Comparison of ENCODE assay signal across 16 cellular contexts in the genomic region with DNA sequence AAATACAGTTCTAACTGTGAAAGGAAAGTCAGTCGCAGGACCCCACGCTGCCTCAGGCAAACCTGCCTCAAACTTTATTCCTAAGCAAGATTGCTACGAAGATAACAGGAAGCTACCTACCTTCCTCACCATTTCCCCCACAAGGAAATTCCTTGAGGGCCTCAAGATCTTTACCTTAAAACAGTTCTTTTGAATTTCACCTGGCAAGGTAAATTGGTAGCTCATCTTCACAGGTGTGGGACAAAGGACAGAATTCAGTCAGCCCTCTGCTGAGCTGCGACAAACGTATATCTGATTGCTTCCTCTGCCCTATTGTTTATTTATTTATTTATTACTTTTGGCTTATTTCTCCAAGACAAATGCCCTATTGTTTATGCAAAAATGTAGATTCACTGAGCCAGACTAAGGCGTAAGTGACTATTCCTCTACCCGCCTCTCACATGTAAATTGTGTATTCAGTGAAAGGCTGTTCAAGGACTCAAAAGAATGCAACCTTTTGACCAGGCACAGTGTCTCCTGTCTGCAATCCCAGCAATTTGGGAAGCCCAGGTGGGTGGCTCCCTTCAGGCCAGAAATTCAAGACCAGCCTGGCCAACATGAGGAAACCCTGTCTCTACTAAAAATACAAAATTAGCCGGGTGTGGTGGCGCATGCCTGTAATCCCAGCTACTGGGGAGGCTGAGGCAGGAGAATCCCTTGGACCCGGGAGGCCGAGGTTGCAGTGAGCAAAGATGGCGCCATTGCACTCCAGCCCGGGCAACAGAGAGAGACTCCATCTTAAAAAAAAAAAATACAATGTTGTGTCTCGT. TPM values are rescaled to one million over a fixed set of nuclear protein-coding genes. Genes with fewer than 3 reads are reported as not detected.
DNase-seq lines count a peak whose midpoint lies in the region; ATAC-seq, FAIRE-seq and TF ChIP-seq lines count a peak whose summit lies in the region.
"Had no signal": no experiment of that assay in that cellular context is flagged by ENCODE, and none has a peak within 500 bp of the region (broad histone marks: within the 10 kb centered on the region; RNA-seq: fewer than 3 reads in every experiment).

No MANE protein-coding gene starts in this region.

- H3K36me3 ChIP-seq in CD8-positive, alpha-beta T cell (ENCODE audit: insufficient read depth, low read length), result no peaks in the 10 kb centered on the region
- H3K36me3 ChIP-seq in RWPE2 (ENCODE audit: low read depth) (no peaks in the 10 kb centered on the region), left lung (no peaks in the 10 kb centered on the region), breast epithelium (no peaks in the 10 kb centered on the region)
- H3K36me3 ChIP-seq: BLaER1 treated with 17β-estradiol and CSF1 and Interleukin-3, amounts not matched to agents 10 nM and 100 nM; esophagus squamous epithelium had no signal

- peak; percentile 56 for ATAC-seq in CD8-positive, alpha-beta T cell
- peak; percentile 99 for ATAC-seq in HG02623 (IDR thresholded peaks at IDR 0.05; ENCODE audit: unreplicated experiment)
- peak; percentile 76 for ATAC-seq in RWPE2 (ENCODE audit: low read depth)
- ATAC-seq in left lung, result peak; percentile 36
- ATAC-seq in GM18502 (IDR thresholded peaks at IDR 0.05; ENCODE audit: poor library complexity, unreplicated experiment), result no peak

- peaks cover 3% of the 10 kb centered on the region for H3K4me1 Mint-ChIP-seq in CD8-positive, alpha-beta T cell (ENCODE audit: low read depth)

- FAIRE-seq in HTR-8/SVneo (lab: Jason Lieb, UNC), result no peak
- FAIRE-seq: astrocyte had no signal

- no peak for TF ChIP-seq CTCF in CD8-positive, alpha-beta T cell (IDR thresholded peaks at IDR 0.05)
- TF ChIP-seq CTCF in RWPE2 (IDR thresholded peaks at IDR 0.05; ENCODE audit: poor library complexity, severe bottlenecking), result no peak
- no peak for TF ChIP-seq CTCF in left lung (IDR thresholded peaks at IDR 0.05)
- TF ChIP-seq CTCF in breast epithelium (IDR thresholded peaks at IDR 0.05), result no peak

- intact Hi-C loops in CD8-positive, alpha-beta T cell (cut with DNase I, micrococcal nuclease), result no loop called here
- intact Hi-C loops in left lung (cut with DNase I) (no loop called here), breast epithelium (cut with DNase I; ENCODE audit: low total_unique reads) (no loop called here)

- no peaks in the 10 kb centered on the region for H3K27me3 Mint-ChIP-seq in CD8-positive, alpha-beta T cell (ENCODE audit: low read depth)

- no peak overlapping the region for H3K4me3 Mint-ChIP-seq in CD8-positive, alpha-beta T cell

- TF ChIP-seq POLR2A in breast epithelium (IDR thresholded peaks at IDR 0.05), result no peak

- no peaks in the 10 kb centered on the region for H3K9me3 Mint-ChIP-seq in CD8-positive, alpha-beta T cell

- DNase-seq in CD8-positive, alpha-beta T cell, result no peak
- DNase-seq in RWPE2 (ENCODE audit: low spot score), result no peak
- DNase-seq in left lung, result no peak
- no peak for DNase-seq in COLO668 (lab: John Stamatoyannopoulos, UW; ENCODE audit: unreplicated experiment)
- no peak for DNase-seq in breast epithelium (ENCODE audit: low spot score in 2 of 2)
- no peak for DNase-seq in HTR-8/SVneo (ENCODE audit: insufficient read length, low spot score)
- DNase-seq: esophagus squamous epithelium, GM23248, NCI-H446, retina had no signal

- no peaks in the 10 kb centered on the region for H3K36me3 Mint-ChIP-seq in CD8-positive, alpha-beta T cell

- H3K27ac Mint-ChIP-seq in CD8-positive, alpha-beta T cell, result no peak overlapping the region

- no peak overlapping the region for H3K4me3 ChIP-seq in CD8-positive, alpha-beta T cell (ENCODE audit: low read depth, low read length)
- no peak overlapping the region for H3K4me3 ChIP-seq in RWPE2 (ENCODE audit: severe bottlenecking)
- no peak overlapping the region for H3K4me3 ChIP-seq in left lung
- no peak overlapping the region for H3K4me3 ChIP-seq in breast epithelium
- H3K4me3 ChIP-seq: BLaER1 treated with 17β-estradiol and CSF1 and Interleukin-3, amounts not matched to agents 10 nM and 100 nM; esophagus squamous epithelium; GM23248 had no signal

- no peaks in the 10 kb centered on the region for H3K27me3 ChIP-seq in CD8-positive, alpha-beta T cell (ENCODE audit: insufficient read depth, low read length)
- H3K27me3 ChIP-seq in RWPE2 (ENCODE audit: insufficient read depth, poor library complexity, severe bottlenecking) (no peaks in the 10 kb centered on the region), left lung (no peaks in the 10 kb centered on the region), breast epithelium (no peaks in the 10 kb centered on the region)
- H3K27me3 ChIP-seq: BLaER1 treated with 17β-estradiol and CSF1 and Interleukin-3, amounts not matched to agents 10 nM and 100 nM; esophagus squamous epithelium had no signal

- POLR2A ChIA-PET in CD8-positive, alpha-beta T cell (lab: Charles Lee), result no interaction called here

- CTCF ChIA-PET in CD8-positive, alpha-beta T cell (lab: Charles Lee), result interaction anchor here (0.9 kb wide), 1 partner anchor 12 kb away, joined by 3 read pairs; no protein-coding TSS in a partner anchor

- H3K27ac ChIP-seq in CD8-positive, alpha-beta T cell (ENCODE audit: low read depth, low read length), result no peak overlapping the region
- H3K27ac ChIP-seq in RWPE2 (ENCODE audit: poor library complexity, severe bottlenecking) (peak overlapping the region; percentile 82), left lung (no peak overlapping the region), breast epithelium (no peak overlapping the region)
- H3K27ac ChIP-seq: BLaER1 treated with 17β-estradiol and CSF1 and Interleukin-3, amounts not matched to agents 10 nM and 100 nM; GM23248; KMS-11 had no signal

- H3K9me3 ChIP-seq in CD8-positive, alpha-beta T cell (ENCODE audit: low read length), result no peaks in the 10 kb centered on the region
- H3K9me3 ChIP-seq in RWPE2 (ENCODE audit: severe bottlenecking), result no peaks in the 10 kb centered on the region
- H3K9me3 ChIP-seq in left lung, result no peaks in the 10 kb centered on the region
- no peaks in the 10 kb centered on the region for H3K9me3 ChIP-seq in breast epithelium
- H3K9me3 ChIP-seq: esophagus squamous epithelium had no signal

- no peaks in the 10 kb centered on the region for H3K4me1 ChIP-seq in CD8-positive, alpha-beta T cell (ENCODE audit: insufficient read depth, low read length)
- H3K4me1 ChIP-seq in RWPE2 (ENCODE audit: insufficient read depth, poor library complexity, severe bottlenecking) (peaks cover 4% of the 10 kb centered on the region), left lung (no peaks in the 10 kb centered on the region), breast epithelium (no peaks in the 10 kb centered on the region)
- H3K4me1 ChIP-seq: BLaER1 treated with 17β-estradiol and CSF1 and Interleukin-3, amounts not matched to agents 10 nM and 100 nM had no signal

RNA-seq across cellular contexts. Expression of a gene that starts 17.3 kb away (rescaled TPM):
- total RNA-seq in CD8-positive, alpha-beta T cell, result 10 to 100 TPM; 10.3 to 11.1 TPM
- total RNA-seq in left lung (10 to 100 TPM; 16.8 to 23.2 TPM), breast epithelium (10 to 100 TPM; 11.7 to 16.4 (median 14.4) TPM)

RNA-seq across cellular contexts. Expression of a gene that starts 31.6 kb away (rescaled TPM):
- under 1 TPM in 1 of 2 experiments, not detected in 1; 0.19 TPM for total RNA-seq in CD8-positive, alpha-beta T cell
- not detected for total RNA-seq in left lung
- not detected for total RNA-seq in breast epithelium
- total RNA-seq: GM23248, lung microvascular endothelial cell had no signal
